10 cellular contexts compared by ENCODE assay signal in the genomic region with DNA sequence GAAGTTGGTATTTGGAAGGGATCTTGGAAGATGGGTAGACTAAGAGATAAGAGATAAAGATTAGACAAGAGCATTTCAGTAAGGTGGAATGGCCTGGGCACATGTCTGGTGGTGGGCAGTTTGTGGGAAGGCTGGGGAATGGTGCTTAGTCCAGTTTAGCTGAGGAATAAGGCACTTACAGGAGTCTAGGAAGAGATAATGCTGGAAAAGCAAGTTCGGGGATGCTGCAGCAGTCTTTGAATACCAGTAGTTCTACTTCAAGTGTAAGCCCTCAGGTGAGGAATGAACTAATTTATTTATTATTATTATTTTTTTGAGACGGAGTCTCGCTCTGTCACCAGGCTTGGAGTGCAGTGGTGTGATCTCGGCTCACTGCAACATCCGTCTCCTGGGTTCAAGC. TPM values are rescaled to one million over a fixed set of nuclear protein-coding genes. Genes with fewer than 3 reads are reported as not detected.
"Had no signal": no experiment of that assay in that cellular context is flagged by ENCODE, and none has a peak within 500 bp of the region (broad histone marks: within the 10 kb centered on the region; RNA-seq: fewer than 3 reads in every experiment).

No MANE protein-coding gene starts in this region.

RNA-seq across cellular contexts. Expression of a gene that starts 22.6 kb away (rescaled TPM):
- total RNA-seq: esophagus mucosa, esophagus squamous epithelium, gastrocnemius medialis, glomerular endothelial cell, kidney epithelial cell, left ventricle myocardium superior, lower lobe of right lung, lung microvascular endothelial cell, myocyte had no signal
- polyA plus RNA-seq: heart right ventricle had no signal
